Comparison of ENCODE assay signal across 28 cellular contexts in genomic region chr13:113159701-113160100, GRCh38. TPM values are rescaled to one million over a fixed set of nuclear protein-coding genes. Genes with fewer than 3 reads are reported as not detected.
DNase-seq lines count a peak whose midpoint lies in the region; ATAC-seq, FAIRE-seq and TF ChIP-seq lines count a peak whose summit lies in the region.
"Had no signal": no experiment of that assay in that cellular context is flagged by ENCODE, and none has a peak within 500 bp of the region (broad histone marks: within the 10 kb centered on the region; RNA-seq: fewer than 3 reads in every experiment).

No MANE protein-coding gene starts in this region.

- no peak for ATAC-seq in activated T-helper 17 cell treated with anti-CD3 and anti-CD28 coated beads, Interleukin-2, amount 50 U/mL, for 72 hours (replicated peaks)
- ATAC-seq in HepG2, result peak; percentile 15
- no peak for ATAC-seq in HG03175 (IDR thresholded peaks at IDR 0.05; ENCODE audit: unreplicated experiment)
- ATAC-seq: HCT116 had no signal

- TF ChIP-seq POLR2A in HepG2 (IDR thresholded peaks at IDR 0.05; ENCODE audit: insufficient read depth in 1 of 2, low read depth in 2 of 2, low read length in 2 of 2), result no peak

- WGBS in HepG2 (ENCODE audit: low lambda C conversion rate), result 83% methylated on average over 13 of the region's 20 CpGs

- peak overlapping the region; percentile 94 for H3K4me2 ChIP-seq in HepG2 (ENCODE audit: low read depth, low read length)
- no peak overlapping the region for H3K4me2 ChIP-seq in osteoblast (ENCODE audit: insufficient read depth, low read length)

- TF ChIP-seq CTCF in HepG2 (CRISPR knock-in tag; IDR thresholded peaks at IDR 0.05) (no peak), osteoblast (IDR thresholded peaks at IDR 0.05; ENCODE audit: extremely low read depth, low read depth, low read length) (no peak)

- H3K4me3 Mint-ChIP-seq in activated T-helper 17 cell treated with anti-CD3 and anti-CD28 coated beads, Interleukin-2, amount 50 U/mL, for 72 hours, result peak overlapping the region; percentile 63

- H3K9me3 ChIP-seq in HepG2 (ENCODE audit: low read length), result 0 out of 2 replicates have a peak, but pooled peaks cover 5% of the 10 kb centered on the region
- no peaks in the 10 kb centered on the region for H3K9me3 ChIP-seq in osteoblast (ENCODE audit: low read depth, low read length)

- no peak for TF ChIP-seq EP300 in HepG2 (IDR thresholded peaks at IDR 0.05; ENCODE audit: low read depth in 2 of 2, low read length in 2 of 2)
- TF ChIP-seq EP300 in HepG2 (CRISPR knock-in tag; IDR thresholded peaks at IDR 0.05; ENCODE audit: borderline replicate concordance), result no peak

- H3K4me3 ChIP-seq in HepG2 (replicated peaks in 1 of 3; ENCODE audit: insufficient read depth in 1 of 3, low read depth in 2 of 3, low read length in 3 of 3) (peak overlapping the region in 2 of 3 experiments; percentile 10 to 72; a peak in 1 of 6 replicates), osteoblast (ENCODE audit: insufficient read depth, low read length) (no peak overlapping the region)

- H3K27me3 ChIP-seq in HepG2 (ENCODE audit: control insufficient read depth in 1 of 2, insufficient read depth in 2 of 2, low read length in 2 of 2) (no peaks in the 10 kb centered on the region), osteoblast (ENCODE audit: insufficient read depth, low read length) (peaks cover 17% of the 10 kb centered on the region)

- intact Hi-C loops in HepG2 (cut with micrococcal nuclease; ENCODE audit: unreplicated experiment), result loop anchor here (5.0 kb wide), 1 partner anchor 48 kb away; the partner anchor contains the start of genes CUL4A and PCID2

- no peak overlapping the region for H3K9ac ChIP-seq in HepG2 (ENCODE audit: insufficient read depth, low read depth, low read length)

- H3K27me3 Mint-ChIP-seq in activated T-helper 17 cell treated with anti-CD3 and anti-CD28 coated beads, Interleukin-2, amount 50 U/mL, for 72 hours, result no peaks in the 10 kb centered on the region
- H3K27me3 Mint-ChIP-seq: CD4-positive, CD25-positive, alpha-beta regulatory T cell had no signal

- H3K4me1 Mint-ChIP-seq in activated T-helper 17 cell treated with anti-CD3 and anti-CD28 coated beads, Interleukin-2, amount 50 U/mL, for 72 hours, result peaks cover 2% of the 10 kb centered on the region

- peaks cover 4% of the 10 kb centered on the region for H3K36me3 Mint-ChIP-seq in activated T-helper 17 cell treated with anti-CD3 and anti-CD28 coated beads, Interleukin-2, amount 50 U/mL, for 72 hours (ENCODE audit: low read depth)
- H3K36me3 Mint-ChIP-seq: CD4-positive, CD25-positive, alpha-beta regulatory T cell had no signal

- in situ Hi-C loops in HepG2 (cut with HindIII; ENCODE audit: extremely low pct_ligation_motif_present, low pct_unique_long_range_greater_than_20kb), result no loop called here

- no peak overlapping the region for H3K27ac ChIP-seq in HepG2 (ENCODE audit: extremely low read length, insufficient read depth, low read length)
- H3K27ac ChIP-seq in osteoblast (ENCODE audit: low read depth, low read length), result no peak overlapping the region
- H3K27ac ChIP-seq: 22Rv1 had no signal

- no peak overlapping the region for H2AFZ ChIP-seq in HepG2 (ENCODE audit: low read length)
- no peak overlapping the region for H2AFZ ChIP-seq in osteoblast (ENCODE audit: low read length)

- POLR2A ChIA-PET in HepG2 (lab: Yijun Ruan, JAX), result interaction anchor here (2.1 kb wide), 1 partner anchor 10 kb away, joined by 11 read pairs; no protein-coding TSS in a partner anchor

- H4K20me1 ChIP-seq in HepG2 (ENCODE audit: insufficient read depth, low read length), result no peaks in the 10 kb centered on the region
- H4K20me1 ChIP-seq in osteoblast (ENCODE audit: insufficient read depth, low read length), result no peaks in the 10 kb centered on the region

- H3K4me1 ChIP-seq in HepG2 (ENCODE audit: insufficient read depth, low read length), result peaks cover 54% of the 10 kb centered on the region
- H3K4me1 ChIP-seq in osteoblast (ENCODE audit: insufficient read depth, low read length), result no peaks in the 10 kb centered on the region

- DNase-seq in NCI-H82 (lab: John Stamatoyannopoulos, UW) (peak; percentile 41), NCI-H82 treated with DMSO at 0.1 percent for 48 hours (lab: John Stamatoyannopoulos, UW; ENCODE audit: unreplicated experiment) (no peak), HepG2 (ENCODE audit: low spot score) (no peak), osteoblast (ENCODE audit: insufficient read length, low spot score, missing footprints) (peak; percentile 52), DMS53 (lab: John Stamatoyannopoulos, UW) (no peak), AG08395 (ENCODE audit: low spot score) (no peak)
- DNase-seq: CD4-positive, CD25-positive, alpha-beta regulatory T cell; GOT3; Kasumi-1; NCI-H1105; NCI-H2029; NCI-H446; NCI-H524 treated with DMSO at 0.1 percent for 48 hours; NCI-H774; Right ventricle myocardium superior; RPMI8226 had no signal

- H3K79me2 ChIP-seq in HepG2 (ENCODE audit: insufficient read depth, low read length) (no peaks in the 10 kb centered on the region), osteoblast (ENCODE audit: insufficient read depth, low read length) (no peaks in the 10 kb centered on the region)

- no peak overlapping the region for H3K27ac Mint-ChIP-seq in activated T-helper 17 cell treated with anti-CD3 and anti-CD28 coated beads, Interleukin-2, amount 50 U/mL, for 72 hours

- FAIRE-seq in HepG2 (lab: Jason Lieb, UNC), result no peak
- FAIRE-seq: D721Med, GM18507 had no signal

- H3K9me3 Mint-ChIP-seq in activated T-helper 17 cell treated with anti-CD3 and anti-CD28 coated beads, Interleukin-2, amount 50 U/mL, for 72 hours, result peaks cover 6% of the 10 kb centered on the region

- CTCF ChIA-PET in HepG2 (lab: Yijun Ruan, JAX; ENCODE audit: low intra/inter-chr PET ratio, low total read pairs), result no interaction called here

- H3K36me3 ChIP-seq in HepG2 (replicated peaks in 1 of 2; ENCODE audit: control insufficient read depth in 1 of 2, insufficient read depth in 2 of 2, low read length in 2 of 2) (no peaks in the 10 kb centered on the region), osteoblast (ENCODE audit: insufficient read depth, low read length) (no peaks in the 10 kb centered on the region)

- BruUV-seq in HepG2 (replicated peaks; lab: Mats Ljungman, UMichigan), result no TSS peak

- TF ChIP-seq RAD21 in HepG2 (CRISPR knock-in tag; IDR thresholded peaks at IDR 0.05), result no peak

RNA-seq across cellular contexts. Expression of gene PROZ, which starts 1.3 kb away (rescaled TPM):
- 1 to 10 TPM in 1 of 2 donors, under 1 TPM in 1; 0.39 to 4.3 TPM for total RNA-seq in activated T-helper 17 cell treated with anti-CD3 and anti-CD28 coated beads, Interleukin-2, amount 50 U/mL, for 72 hours
- total RNA-seq in HepG2 (2016; rRNA removed; fragmentation: Illumina TruSeq; extraction: Trizol), result 2.1 and 5.6 TPM in 2 replicates
- 0.20 and 0.35 TPM in 2 replicates for total RNA-seq in HepG2 (2016; cell fraction: cytosol; rRNA removed; fragmentation: Illumina TruSeq; extraction: Trizol; ENCODE audit: low read depth)
- total RNA-seq in HepG2 (2016; cell fraction: insoluble cytoplasmic fraction; rRNA removed; fragmentation: Illumina TruSeq; extraction: Trizol), result 1.9 and 5.3 TPM in 2 replicates
- 0.62 and 0.93 TPM in 2 replicates for total RNA-seq in HepG2 (2016; cell fraction: membrane; rRNA removed; fragmentation: Illumina TruSeq; extraction: Trizol)
- 3.0 and 4.0 TPM in 2 replicates for total RNA-seq in HepG2 (2016; cell fraction: nucleus; rRNA removed; fragmentation: Illumina TruSeq; extraction: Trizol)
- 22.5 and 26.1 TPM in 2 replicates for polyA plus RNA-seq in HepG2 (2011; rRNA removed)
- 14.4 and 16.0 TPM in 2 replicates for polyA plus RNA-seq in HepG2 (2011; cell fraction: cytosol; rRNA removed)
- polyA plus RNA-seq in HepG2 (2011; cell fraction: nucleus; rRNA removed), result 45.5 and 49.7 TPM in 2 replicates
- 12.7 and 14.1 TPM in 2 replicates for polyA plus RNA-seq in HepG2 (2012)
- polyA plus RNA-seq in HepG2 (2016; cell fraction: cytosol; fragmentation: Illumina TruSeq; extraction: Trizol; ENCODE audit: low read depth), result 0.23 and 0.67 TPM in 2 replicates
- 1.6 and 2.1 TPM in 2 replicates for polyA plus RNA-seq in HepG2 (2016; cell fraction: insoluble cytoplasmic fraction; fragmentation: Illumina TruSeq; extraction: Trizol; ENCODE audit: low read depth)
- polyA plus RNA-seq in HepG2 (2016; cell fraction: membrane; fragmentation: Illumina TruSeq; extraction: Trizol; ENCODE audit: low read depth), result 0.70 and 0.93 TPM in 2 replicates
- 10.7 and 11.6 TPM in 2 replicates for polyA plus RNA-seq in HepG2 (2016; cell fraction: nucleus; fragmentation: Illumina TruSeq; extraction: Trizol; ENCODE audit: insufficient read depth, low read depth)
- 5.4 TPM in 1 of 2 replicates, not detected in the other for polyA minus RNA-seq in HepG2 (2011; rRNA and poly(A)+ RNA removed; ENCODE audit: low replicate concordance)
- 4.9 and 8.4 TPM in 2 replicates for polyA minus RNA-seq in HepG2 (2011; cell fraction: cytosol; rRNA and poly(A)+ RNA removed)
- polyA minus RNA-seq in HepG2 (2011; cell fraction: nucleus; rRNA and poly(A)+ RNA removed), result 3.1 and 4.4 TPM in 2 replicates
- total RNA-seq in osteoblast, result not detected in 2 replicates
- total RNA-seq: CD4-positive, CD25-positive, alpha-beta regulatory T cell; Daoy; G401; HT-29; M059J; Right ventricle myocardium superior; SK-MEL-5 had no signal
- polyA plus RNA-seq: BJ had no signal

RNA-seq across cellular contexts. Expression of gene F10, which starts 37.1 kb away (rescaled TPM):
- 1 to 10 TPM in 1 of 2 donors, not detected in 1; 1.0 TPM for total RNA-seq in activated T-helper 17 cell treated with anti-CD3 and anti-CD28 coated beads, Interleukin-2, amount 50 U/mL, for 72 hours
- total RNA-seq in HepG2 (2016; rRNA removed; fragmentation: Illumina TruSeq; extraction: Trizol) (19.9 and 58.4 TPM in 2 replicates), osteoblast (0.29 TPM in 1 of 2 replicates, not detected in the other)
- total RNA-seq in HepG2 (2016; cell fraction: cytosol; rRNA removed; fragmentation: Illumina TruSeq; extraction: Trizol; ENCODE audit: low read depth), result 11.2 and 12.3 TPM in 2 replicates
- 18.9 and 61.6 TPM in 2 replicates for total RNA-seq in HepG2 (2016; cell fraction: insoluble cytoplasmic fraction; rRNA removed; fragmentation: Illumina TruSeq; extraction: Trizol)
- total RNA-seq in HepG2 (2016; cell fraction: membrane; rRNA removed; fragmentation: Illumina TruSeq; extraction: Trizol), result 12.7 and 13.1 TPM in 2 replicates
- total RNA-seq in HepG2 (2016; cell fraction: nucleus; rRNA removed; fragmentation: Illumina TruSeq; extraction: Trizol), result 43.8 and 53.5 TPM in 2 replicates
- polyA plus RNA-seq in HepG2 (2011; rRNA removed), result 237 and 317 TPM in 2 replicates
- polyA plus RNA-seq in HepG2 (2011; cell fraction: cytosol; rRNA removed), result 277 and 280 TPM in 2 replicates
- 231 and 240 TPM in 2 replicates for polyA plus RNA-seq in HepG2 (2011; cell fraction: nucleus; rRNA removed)
- polyA plus RNA-seq in HepG2 (2012), result 150 and 219 TPM in 2 replicates
- polyA plus RNA-seq in HepG2 (2016; cell fraction: cytosol; fragmentation: Illumina TruSeq; extraction: Trizol; ENCODE audit: low read depth), result 11.6 and 13.0 TPM in 2 replicates
- polyA plus RNA-seq in HepG2 (2016; cell fraction: insoluble cytoplasmic fraction; fragmentation: Illumina TruSeq; extraction: Trizol; ENCODE audit: low read depth), result 18.4 and 19.4 TPM in 2 replicates
- polyA plus RNA-seq in HepG2 (2016; cell fraction: membrane; fragmentation: Illumina TruSeq; extraction: Trizol; ENCODE audit: low read depth), result 10.3 and 10.6 TPM in 2 replicates
- 82.4 and 83.6 TPM in 2 replicates for polyA plus RNA-seq in HepG2 (2016; cell fraction: nucleus; fragmentation: Illumina TruSeq; extraction: Trizol; ENCODE audit: insufficient read depth, low read depth)
- 117 TPM in 1 of 2 replicates, not detected in the other for polyA minus RNA-seq in HepG2 (2011; rRNA and poly(A)+ RNA removed; ENCODE audit: low replicate concordance)
- 61.5 and 79.5 TPM in 2 replicates for polyA minus RNA-seq in HepG2 (2011; cell fraction: cytosol; rRNA and poly(A)+ RNA removed)
- 44.3 and 53.6 TPM in 2 replicates for polyA minus RNA-seq in HepG2 (2011; cell fraction: nucleus; rRNA and poly(A)+ RNA removed)
- total RNA-seq: CD4-positive, CD25-positive, alpha-beta regulatory T cell; Daoy; G401; HT-29; SK-MEL-5 had no signal

RNA-seq across cellular contexts. Expression of gene PCID2, which starts 48.8 kb away (rescaled TPM):
- total RNA-seq in activated T-helper 17 cell treated with anti-CD3 and anti-CD28 coated beads, Interleukin-2, amount 50 U/mL, for 72 hours, result 100 to 1,000 TPM in 1 of 2 donors, 10 to 100 TPM in 1; 56.5 to 135 TPM
- total RNA-seq in HepG2 (2016; rRNA removed; fragmentation: Illumina TruSeq; extraction: Trizol) (65.0 and 76.4 TPM in 2 replicates), osteoblast (48.5 and 55.4 TPM in 2 replicates)
- 16.3 and 17.9 TPM in 2 replicates for total RNA-seq in HepG2 (2016; cell fraction: cytosol; rRNA removed; fragmentation: Illumina TruSeq; extraction: Trizol; ENCODE audit: low read depth)
- total RNA-seq in HepG2 (2016; cell fraction: insoluble cytoplasmic fraction; rRNA removed; fragmentation: Illumina TruSeq; extraction: Trizol), result 67.6 and 78.5 TPM in 2 replicates
- 25.4 and 26.5 TPM in 2 replicates for total RNA-seq in HepG2 (2016; cell fraction: membrane; rRNA removed; fragmentation: Illumina TruSeq; extraction: Trizol)
- 58.5 and 66.9 TPM in 2 replicates for total RNA-seq in HepG2 (2016; cell fraction: nucleus; rRNA removed; fragmentation: Illumina TruSeq; extraction: Trizol)
- 104 and 111 TPM in 2 replicates for polyA plus RNA-seq in HepG2 (2011; rRNA removed)
- polyA plus RNA-seq in HepG2 (2011; cell fraction: cytosol; rRNA removed), result 47.7 and 57.2 TPM in 2 replicates
- polyA plus RNA-seq in HepG2 (2011; cell fraction: nucleus; rRNA removed), result 185 and 190 TPM in 2 replicates
- 56.8 and 63.4 TPM in 2 replicates for polyA plus RNA-seq in HepG2 (2012)
- polyA plus RNA-seq in HepG2 (2016; cell fraction: cytosol; fragmentation: Illumina TruSeq; extraction: Trizol; ENCODE audit: low read depth), result 9.0 and 9.1 TPM in 2 replicates
- 68.7 and 72.7 TPM in 2 replicates for polyA plus RNA-seq in HepG2 (2016; cell fraction: insoluble cytoplasmic fraction; fragmentation: Illumina TruSeq; extraction: Trizol; ENCODE audit: low read depth)
- polyA plus RNA-seq in HepG2 (2016; cell fraction: membrane; fragmentation: Illumina TruSeq; extraction: Trizol; ENCODE audit: low read depth), result 14.2 and 15.6 TPM in 2 replicates
- 89.2 and 96.9 TPM in 2 replicates for polyA plus RNA-seq in HepG2 (2016; cell fraction: nucleus; fragmentation: Illumina TruSeq; extraction: Trizol; ENCODE audit: insufficient read depth, low read depth)
- 52.5 and 174 TPM in 2 replicates for polyA minus RNA-seq in HepG2 (2011; rRNA and poly(A)+ RNA removed; ENCODE audit: low replicate concordance)
- polyA minus RNA-seq in HepG2 (2011; cell fraction: cytosol; rRNA and poly(A)+ RNA removed), result 23.5 and 34.0 TPM in 2 replicates
- polyA minus RNA-seq in HepG2 (2011; cell fraction: nucleus; rRNA and poly(A)+ RNA removed), result 161 and 207 TPM in 2 replicates

RNA-seq across cellular contexts. Expression of gene CUL4A, which starts 49.7 kb away (rescaled TPM):
- 100 to 1,000 TPM in 1 of 2 donors, 10 to 100 TPM in 1; 98.9 to 100 TPM for total RNA-seq in activated T-helper 17 cell treated with anti-CD3 and anti-CD28 coated beads, Interleukin-2, amount 50 U/mL, for 72 hours
- total RNA-seq in HepG2 (2016; rRNA removed; fragmentation: Illumina TruSeq; extraction: Trizol), result 75.3 and 95.5 TPM in 2 replicates
- 28.8 and 32.0 TPM in 2 replicates for total RNA-seq in HepG2 (2016; cell fraction: cytosol; rRNA removed; fragmentation: Illumina TruSeq; extraction: Trizol; ENCODE audit: low read depth)
- 69.1 and 83.4 TPM in 2 replicates for total RNA-seq in HepG2 (2016; cell fraction: insoluble cytoplasmic fraction; rRNA removed; fragmentation: Illumina TruSeq; extraction: Trizol)
- 51.1 and 52.1 TPM in 2 replicates for total RNA-seq in HepG2 (2016; cell fraction: membrane; rRNA removed; fragmentation: Illumina TruSeq; extraction: Trizol)
- 55.3 and 56.2 TPM in 2 replicates for total RNA-seq in HepG2 (2016; cell fraction: nucleus; rRNA removed; fragmentation: Illumina TruSeq; extraction: Trizol)
- 51.2 and 60.8 TPM in 2 replicates for polyA plus RNA-seq in HepG2 (2011; rRNA removed)
- polyA plus RNA-seq in HepG2 (2011; cell fraction: cytosol; rRNA removed), result 42.4 and 43.4 TPM in 2 replicates
- 121 and 126 TPM in 2 replicates for polyA plus RNA-seq in HepG2 (2011; cell fraction: nucleus; rRNA removed)
- 72.5 and 74.5 TPM in 2 replicates for polyA plus RNA-seq in HepG2 (2012)
- 28.6 and 31.9 TPM in 2 replicates for polyA plus RNA-seq in HepG2 (2016; cell fraction: cytosol; fragmentation: Illumina TruSeq; extraction: Trizol; ENCODE audit: low read depth)
- 70.4 and 80.3 TPM in 2 replicates for polyA plus RNA-seq in HepG2 (2016; cell fraction: insoluble cytoplasmic fraction; fragmentation: Illumina TruSeq; extraction: Trizol; ENCODE audit: low read depth)
- 28.8 and 29.9 TPM in 2 replicates for polyA plus RNA-seq in HepG2 (2016; cell fraction: membrane; fragmentation: Illumina TruSeq; extraction: Trizol; ENCODE audit: low read depth)
- polyA plus RNA-seq in HepG2 (2016; cell fraction: nucleus; fragmentation: Illumina TruSeq; extraction: Trizol; ENCODE audit: insufficient read depth, low read depth), result 99.2 and 101 TPM in 2 replicates
- 93.3 and 188 TPM in 2 replicates for polyA minus RNA-seq in HepG2 (2011; rRNA and poly(A)+ RNA removed; ENCODE audit: low replicate concordance)
- 29.4 and 37.2 TPM in 2 replicates for polyA minus RNA-seq in HepG2 (2011; cell fraction: cytosol; rRNA and poly(A)+ RNA removed)
- polyA minus RNA-seq in HepG2 (2011; cell fraction: nucleus; rRNA and poly(A)+ RNA removed), result 74.4 and 75.7 TPM in 2 replicates
- 128 TPM in 2 replicates for total RNA-seq in osteoblast

RNA-seq across cellular contexts. Expression of gene F7, which starts 54.1 kb away (rescaled TPM):
- total RNA-seq in activated T-helper 17 cell treated with anti-CD3 and anti-CD28 coated beads, Interleukin-2, amount 50 U/mL, for 72 hours, result under 1 TPM in 1 of 2 donors, not detected in 1; 0.40 TPM
- 7.2 and 12.6 TPM in 2 replicates for total RNA-seq in HepG2 (2016; rRNA removed; fragmentation: Illumina TruSeq; extraction: Trizol)
- total RNA-seq in HepG2 (2016; cell fraction: cytosol; rRNA removed; fragmentation: Illumina TruSeq; extraction: Trizol; ENCODE audit: low read depth), result 0.61 and 0.71 TPM in 2 replicates
- 6.7 and 12.9 TPM in 2 replicates for total RNA-seq in HepG2 (2016; cell fraction: insoluble cytoplasmic fraction; rRNA removed; fragmentation: Illumina TruSeq; extraction: Trizol)
- 1.9 and 2.2 TPM in 2 replicates for total RNA-seq in HepG2 (2016; cell fraction: membrane; rRNA removed; fragmentation: Illumina TruSeq; extraction: Trizol)
- total RNA-seq in HepG2 (2016; cell fraction: nucleus; rRNA removed; fragmentation: Illumina TruSeq; extraction: Trizol), result 10.3 and 10.6 TPM in 2 replicates
- 26.5 and 39.9 TPM in 2 replicates for polyA plus RNA-seq in HepG2 (2011; rRNA removed)
- 21.7 and 26.2 TPM in 2 replicates for polyA plus RNA-seq in HepG2 (2011; cell fraction: cytosol; rRNA removed)
- polyA plus RNA-seq in HepG2 (2011; cell fraction: nucleus; rRNA removed), result 105 and 121 TPM in 2 replicates
- 45.9 and 52.4 TPM in 2 replicates for polyA plus RNA-seq in HepG2 (2012)
- polyA plus RNA-seq in HepG2 (2016; cell fraction: cytosol; fragmentation: Illumina TruSeq; extraction: Trizol; ENCODE audit: low read depth), result 0.51 and 0.52 TPM in 2 replicates
- polyA plus RNA-seq in HepG2 (2016; cell fraction: insoluble cytoplasmic fraction; fragmentation: Illumina TruSeq; extraction: Trizol; ENCODE audit: low read depth), result 7.0 and 7.3 TPM in 2 replicates
- polyA plus RNA-seq in HepG2 (2016; cell fraction: membrane; fragmentation: Illumina TruSeq; extraction: Trizol; ENCODE audit: low read depth), result 1.1 and 1.6 TPM in 2 replicates
- polyA plus RNA-seq in HepG2 (2016; cell fraction: nucleus; fragmentation: Illumina TruSeq; extraction: Trizol; ENCODE audit: insufficient read depth, low read depth), result 23.6 and 26.7 TPM in 2 replicates
- polyA minus RNA-seq in HepG2 (2011; rRNA and poly(A)+ RNA removed; ENCODE audit: low replicate concordance), result 43.0 TPM in 1 of 2 replicates, not detected in the other
- 8.7 and 12.9 TPM in 2 replicates for polyA minus RNA-seq in HepG2 (2011; cell fraction: cytosol; rRNA and poly(A)+ RNA removed)
- 14.7 and 15.7 TPM in 2 replicates for polyA minus RNA-seq in HepG2 (2011; cell fraction: nucleus; rRNA and poly(A)+ RNA removed)
- under 0.01 TPM in 1 of 2 replicates, not detected in the other for total RNA-seq in osteoblast
- total RNA-seq: CD4-positive, CD25-positive, alpha-beta regulatory T cell; G401; HT-29; M059J; SK-MEL-5 had no signal
- polyA plus RNA-seq: CD4-positive, CD25-positive, alpha-beta regulatory T cell had no signal

Comparison
In these comparisons a context has a peak if more than half of its experiments do, and no peak if none do; other contexts are left out.
1. DNase-seq: peak in NCI-H82 (single experiment) and osteoblast (single experiment); none in NCI-H82 treated with DMSO at 0.1 percent for 48 hours (single experiment), HepG2 (single experiment), DMS53 (single experiment) and AG08395 (single experiment).